9 cellular contexts compared by ENCODE assay signal in genomic region chr7:76591602-76592304, GRCh38. TPM values are rescaled to one million over a fixed set of nuclear protein-coding genes. Genes with fewer than 3 reads are reported as not detected.
DNase-seq lines count a peak whose midpoint lies in the region; ATAC-seq and TF ChIP-seq lines count a peak whose summit lies in the region.
"Not testable (repeated sequence)": the region's sequence is repeated elsewhere in the genome, so short reads cannot be mapped to it uniquely, and the experiment has no call there.
"Had no signal": no experiment of that assay in that cellular context is flagged by ENCODE, and none has a peak within 500 bp of the region (broad histone marks: within the 10 kb centered on the region; RNA-seq: fewer than 3 reads in every experiment).

No MANE protein-coding gene starts in this region.

- H3K27me3 ChIP-seq in OCI-LY3 (ENCODE audit: low read depth, low read length), result not testable (repeated sequence)

- H3K27ac ChIP-seq in OCI-LY3 (ENCODE audit: low read length), result not testable (repeated sequence)

- not testable (repeated sequence) for H3K9me3 ChIP-seq in OCI-LY3 (ENCODE audit: insufficient read depth, low read length)

- TF ChIP-seq CTCF in GM10248 (IDR thresholded peaks at IDR 0.05; ENCODE audit: control extremely low read depth, extremely low read depth, low read depth, missing control alignments), result not testable (repeated sequence)
- TF ChIP-seq CTCF in OCI-LY3 (IDR thresholded peaks at IDR 0.05; ENCODE audit: low read depth, low read length), result peak; percentile 26; the same call in 1 of the 2 replicates

- CTCF ChIA-PET in GM10248 (lab: Yijun Ruan, JAX), result not testable (repeated sequence)

- ATAC-seq in GM18519 (IDR thresholded peaks at IDR 0.05; ENCODE audit: low FRiP score, unreplicated experiment) (peak; percentile 57), GM19438 (IDR thresholded peaks at IDR 0.05; ENCODE audit: low read depth, unreplicated experiment) (peak; percentile 84), GM21786 (IDR thresholded peaks at IDR 0.05; ENCODE audit: unreplicated experiment) (peak; percentile 91), HG03025 (IDR thresholded peaks at IDR 0.05; ENCODE audit: low FRiP score, unreplicated experiment) (peak; percentile 65), HG03432 (IDR thresholded peaks at IDR 0.05; ENCODE audit: unreplicated experiment) (peak; percentile 88), left colon (peak; percentile 78)

- intact Hi-C loops in left colon (cut with DNase I, micrococcal nuclease), result not testable (repeated sequence)

- peak; percentile 11 for DNase-seq in GM10248 (ENCODE audit: extremely low spot score)
- DNase-seq in left colon, result peak; percentile 66 to 73

- H2AFZ ChIP-seq in OCI-LY3 (ENCODE audit: low read depth, low read length), result not testable (repeated sequence)

- H3K4me1 ChIP-seq in OCI-LY3 (ENCODE audit: low read length), result peaks cover 20% of the 10 kb centered on the region

- not testable (repeated sequence) for H3K4me3 ChIP-seq in OCI-LY3 (ENCODE audit: low read length)

- H3K79me2 ChIP-seq in OCI-LY3 (ENCODE audit: low read length), result not testable (repeated sequence)

- peak overlapping the region; percentile 40 for H3K4me2 ChIP-seq in OCI-LY3 (ENCODE audit: low read length)

- POLR2A ChIA-PET in GM10248 (lab: Yijun Ruan, JAX), result not testable (repeated sequence)

- H3K9ac ChIP-seq in OCI-LY3 (ENCODE audit: low read length), result not testable (repeated sequence)

- peaks cover 11% of the 10 kb centered on the region; the same call in 1 of the 2 replicates for H4K20me1 ChIP-seq in OCI-LY3 (ENCODE audit: insufficient read depth, low read length)

- H3K36me3 ChIP-seq in OCI-LY3 (replicated peaks; ENCODE audit: low read depth, low read length), result not testable (repeated sequence)

RNA-seq across cellular contexts. Expression of gene POMZP3, which starts 35.3 kb away (rescaled TPM):
- total RNA-seq in left colon, result 1 to 10 TPM; 5.8 to 6.4 TPM

RNA-seq across cellular contexts. Expression of gene SPDYE16, which starts 48.7 kb away (rescaled TPM):
- under 1 TPM in 1 of 2 donors, not detected in 1; 0.12 TPM for total RNA-seq in left colon
- total RNA-seq: kidney epithelial cell had no signal
